Comparison of ENCODE assay signal across 13 cellular contexts in genomic region chr2:100106460-100106859, GRCh38. TPM values are rescaled to one million over a fixed set of nuclear protein-coding genes. Genes with fewer than 3 reads are reported as not detected.
A peak's percentile ranks its signal among the peaks of the same experiment; 100 is the strongest.
DNase-seq lines count a peak whose midpoint lies in the region; ATAC-seq and TF ChIP-seq lines count a peak whose summit lies in the region.
"Had no signal": no experiment of that assay in that cellular context is flagged by ENCODE, and none has a peak within 500 bp of the region (broad histone marks: within the 10 kb centered on the region; RNA-seq: fewer than 3 reads in every experiment).

No MANE protein-coding gene starts in this region.

- ATAC-seq in left colon: no peak
- ATAC-seq: stimulated activated effector memory CD8-positive, alpha-beta T cell treated with anti-CD3 and anti-CD28 coated beads, Interleukin-12 subunit alpha, Interleukin-12 subunit beta, amount 100 ng/mL, for 72 hours had no signal

- H3K4me1 ChIP-seq in HUES64 (ENCODE audit: insufficient read depth, low read length) (peaks cover 17% of the 10 kb centered on the region), stomach smooth muscle (ENCODE audit: control insufficient read depth, insufficient read depth, low read length) (peaks cover 19% of the 10 kb centered on the region)

- H3K9ac ChIP-seq in HUES64 (ENCODE audit: low read depth, low read length): no peak overlapping the region
- peak overlapping the region in 1 of 2 donors; percentile 6 for H3K9ac ChIP-seq in stomach smooth muscle (ENCODE audit: low read length in 2 of 2)

- H3K27ac ChIP-seq in HUES64 (ENCODE audit: low read depth, low read length) (no peak overlapping the region), stomach smooth muscle (ENCODE audit: low read length) (peak overlapping the region; percentile 75)
- H3K27ac ChIP-seq: cardiac muscle cell had no signal

- H3K27me3 ChIP-seq in HUES64 (ENCODE audit: insufficient read depth, low read length) (peaks cover 80% of the 10 kb centered on the region), stomach smooth muscle (ENCODE audit: control insufficient read depth in 1 of 2, insufficient read depth in 2 of 2, low read length in 2 of 2) (peaks cover 0 to 3% of the 10 kb centered on the region in 2 donors)

- intact Hi-C loops in left colon (cut with DNase I, micrococcal nuclease): no loop called here

- TF ChIP-seq POLR2A in erythroblast (IDR thresholded peaks at IDR 0.05; ENCODE audit: low read length): no peak

- DNase-seq in left colon (peak; percentile 7 to 65), RKO (ENCODE audit: low spot score) (no peak), NCI-H2107 treated with DMSO at 0.1 percent for 48 hours (lab: John Stamatoyannopoulos, UW; ENCODE audit: unreplicated experiment) (no peak), erythroblast (lab: John Stamatoyannopoulos, UW) (no peak)
- no peak for DNase-seq in activated CD4-positive, alpha-beta T cell treated with anti-CD3 and anti-CD28 coated beads, Interleukin-2, amount 50 U/mL, for 1 hour
- DNase-seq: activated T-cell treated with anti-CD3 and anti-CD28 coated beads, Interleukin-2, amount 50 U/mL, for 1 hour; DND-41; stimulated activated CD4-positive, alpha-beta T cell treated with anti-CD3 and anti-CD28 coated beads, Interleukin-15, amount 100 ng/mL, for 24 hours had no signal

- no peaks in the 10 kb centered on the region for H3K36me3 ChIP-seq in HUES64 (ENCODE audit: insufficient read depth, low read length)
- no peaks in the 10 kb centered on the region for H3K36me3 ChIP-seq in stomach smooth muscle (ENCODE audit: control insufficient read depth in 2 of 2, insufficient read depth in 2 of 2, low read length in 2 of 2)
- H3K36me3 ChIP-seq: cardiac muscle cell had no signal

- 5% methylated on average over 9 of the region's 9 CpGs for WGBS in HUES64

- H3K9me3 ChIP-seq in HUES64 (ENCODE audit: insufficient read depth, low read depth, low read length) (no peaks in the 10 kb centered on the region), stomach smooth muscle (ENCODE audit: control insufficient read depth in 2 of 2, low read length in 2 of 2) (no peaks in the 10 kb centered on the region)

- TF ChIP-seq CTCF in WI38 (IDR thresholded peaks at IDR 0.05; ENCODE audit: low read depth, low read length): no peak

- H3K4me3 ChIP-seq in HUES64 (ENCODE audit: low read length): peak overlapping the region; percentile 51
- H3K4me3 ChIP-seq in WI38 (ENCODE audit: low read depth, low read length): 0 out of 2 replicates have a peak overlapping the region, but pooled peaks have one; percentile 16
- H3K4me3 ChIP-seq in stomach smooth muscle (ENCODE audit: low read length in 2 of 2): peak overlapping the region in 1 of 2 donors; percentile 9
- H3K4me3 ChIP-seq: cardiac muscle cell had no signal

RNA-seq across cellular contexts. Expression of gene AFF3, which starts 35.9 kb away (rescaled TPM):
- 3.3 TPM for polyA plus RNA-seq in HUES64 (2013, experiment 1 of 2)
- 8.1 TPM for polyA plus RNA-seq in HUES64 (2013, experiment 2 of 2)
- 10 to 100 TPM in 1 of 2 donors, 1 to 10 TPM in 1; 4.7 to 10.6 TPM for total RNA-seq in left colon

Comparison
In these comparisons a context has a peak if more than half of its experiments do, and no peak if none do; other contexts are left out.
1. DNase-seq: peak in left colon (2 of 2); none in activated CD4-positive, alpha-beta T cell treated with anti-CD3 and anti-CD28 coated beads, Interleukin-2, amount 50 U/mL, for 1 hour (single experiment), RKO (single experiment), NCI-H2107 treated with DMSO at 0.1 percent for 48 hours (single experiment) and erythroblast (0 of 2).